In the genomic region with DNA sequence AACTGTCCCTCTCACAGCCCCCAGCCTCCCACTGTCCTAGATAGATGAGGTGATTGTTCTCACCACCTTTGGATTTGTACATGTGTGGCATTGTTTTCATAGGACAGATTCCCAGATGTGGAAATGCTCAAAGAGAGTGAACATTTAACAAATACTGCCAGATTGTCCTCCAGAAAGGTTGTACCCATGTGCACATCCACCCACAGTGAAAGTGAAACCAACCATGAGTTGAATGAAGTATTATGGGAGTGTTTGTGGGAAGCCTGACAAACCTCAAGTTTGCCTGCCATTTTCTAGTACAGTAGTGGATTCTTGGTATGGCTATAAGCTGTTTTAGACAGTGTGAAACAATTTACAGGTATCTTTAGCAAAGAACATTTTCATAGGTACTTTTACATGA, we compare ENCODE assay signal across 12 cellular contexts. TPM values are rescaled to one million over a fixed set of nuclear protein-coding genes. Genes with fewer than 3 reads are reported as not detected.
DNase-seq lines count a peak whose midpoint lies in the region; ATAC-seq and TF ChIP-seq lines count a peak whose summit lies in the region.
"Had no signal": no experiment of that assay in that cellular context is flagged by ENCODE, and none has a peak within 500 bp of the region (broad histone marks: within the 10 kb centered on the region; RNA-seq: fewer than 3 reads in every experiment).

No MANE protein-coding gene starts in this region.

- intact Hi-C loops in OCI-LY7 (cut with micrococcal nuclease; ENCODE audit: unreplicated experiment) (no loop called here), posterior vena cava (cut with DNase I) (no loop called here)

- H3K9me3 ChIP-seq in OCI-LY7 (ENCODE audit: low read length): no peaks in the 10 kb centered on the region
- H3K9me3 ChIP-seq: adrenal gland had no signal

- H3K4me3 ChIP-seq in OCI-LY7 (ENCODE audit: low read depth, low read length, poor library complexity, severe bottlenecking): no peak overlapping the region
- no peak overlapping the region for H3K4me3 ChIP-seq in fibroblast of the aortic adventitia (ENCODE audit: low read depth, low read length)

- H2AFZ ChIP-seq in OCI-LY7 (ENCODE audit: low read length): peak overlapping the region; percentile 34; the same call in 1 of the 2 replicates

- peaks cover 4% of the 10 kb centered on the region for H3K36me3 Mint-ChIP-seq in nephron progenitor cell (ENCODE audit: low read depth)
- H3K36me3 Mint-ChIP-seq: type B pancreatic cell had no signal

- in situ Hi-C loops in ACHN (cut with HindIII; ENCODE audit: low pct_ligation_motif_present, low pct_unique_long_range_greater_than_20kb, low sequenced_read_pairs): no loop called here

- H3K4me1 Mint-ChIP-seq in nephron progenitor cell: peaks cover 7% of the 10 kb centered on the region

- DNase-seq in ACHN (peak; percentile 13), OCI-LY7 (ENCODE audit: low spot score) (no peak), fibroblast of the aortic adventitia (ENCODE audit: low read depth) (peak; percentile 37), NCI-H82 treated with DMSO at 0.1 percent for 48 hours (lab: John Stamatoyannopoulos, UW; ENCODE audit: unreplicated experiment) (no peak), posterior vena cava (ENCODE audit: low spot score) (no peak), nephron progenitor cell (no peak), GM03348 (ENCODE audit: low spot score) (no peak)
- DNase-seq: naive B cell, NCI-H1436 treated with DMSO at 0.1 percent for 48 hours had no signal

- 0 out of 2 replicates have a peak, but pooled peaks cover 4% of the 10 kb centered on the region for H3K9me2 ChIP-seq in OCI-LY7 (ENCODE audit: insufficient read depth, low read length)

- BruUV-seq in OCI-LY7 (replicated peaks; lab: Mats Ljungman, UMichigan): no TSS peak

- no peaks in the 10 kb centered on the region for H3K36me3 ChIP-seq in OCI-LY7 (ENCODE audit: insufficient read depth, low read length)
- H3K36me3 ChIP-seq: adrenal gland had no signal

- no peak overlapping the region for H3K27ac Mint-ChIP-seq in nephron progenitor cell
- H3K27ac Mint-ChIP-seq: naive B cell, type B pancreatic cell had no signal

- H3K4me1 ChIP-seq in OCI-LY7 (ENCODE audit: insufficient read depth, low read length, poor library complexity, severe bottlenecking): no peaks in the 10 kb centered on the region

- peak; percentile 76 for ATAC-seq in GM21423 (IDR thresholded peaks at IDR 0.05; ENCODE audit: unreplicated experiment)

- CTCF ChIA-PET in OCI-LY7 (lab: Charles Lee; ENCODE audit: unreplicated experiment): no interaction called here

- POLR2A ChIA-PET in OCI-LY7 (lab: Charles Lee): no interaction called here

- no peaks in the 10 kb centered on the region for H3K27me3 Mint-ChIP-seq in nephron progenitor cell (ENCODE audit: low read depth, poor library complexity)
- H3K27me3 Mint-ChIP-seq: type B pancreatic cell had no signal

- peak overlapping the region; percentile 24; the same call in 1 of the 2 replicates for H3K4me2 ChIP-seq in OCI-LY7 (ENCODE audit: low read length)

- H3K4me3 Mint-ChIP-seq in nephron progenitor cell: no peak overlapping the region
- H3K4me3 Mint-ChIP-seq: naive B cell, type B pancreatic cell had no signal

- no peak overlapping the region for H3K27ac ChIP-seq in OCI-LY7 (ENCODE audit: low read depth, low read length, poor library complexity, severe bottlenecking)
- H3K27ac ChIP-seq: adrenal gland had no signal

- no peaks in the 10 kb centered on the region for H3K79me2 ChIP-seq in OCI-LY7 (ENCODE audit: insufficient read depth, low read depth, low read length)

- TF ChIP-seq CTCF in OCI-LY7 (conservative IDR thresholded peaks at IDR 0.05; ENCODE audit: low read length): no peak
- no peak for TF ChIP-seq CTCF in fibroblast of the aortic adventitia (IDR thresholded peaks at IDR 0.05; ENCODE audit: insufficient read depth, low read length)
- TF ChIP-seq CTCF in nephron progenitor cell (IDR thresholded peaks at IDR 0.05): no peak

- no peaks in the 10 kb centered on the region for H4K20me1 ChIP-seq in OCI-LY7 (ENCODE audit: insufficient read depth, low read length)

- peaks cover 3% of the 10 kb centered on the region for H3K9me3 Mint-ChIP-seq in nephron progenitor cell
- H3K9me3 Mint-ChIP-seq: type B pancreatic cell had no signal

RNA-seq across cellular contexts. Expression of gene ANKRD6, which starts 42.7 kb away (rescaled TPM):
- total RNA-seq in OCI-LY7 (2014; rRNA removed; shearing (Covaris generic)): 2.2 and 2.4 TPM in 2 replicates
- 4.8 and 7.0 TPM in 2 replicates for total RNA-seq in OCI-LY7 (2022)
- 14.6 and 18.1 TPM in 2 replicates for total RNA-seq in fibroblast of the aortic adventitia (ENCODE audit: low replicate concordance)
- 10 to 100 TPM; 14.6 to 16.0 TPM for total RNA-seq in posterior vena cava

Comparison
In these comparisons a context has a peak if more than half of its experiments do, and no peak if none do; other contexts are left out.
1. DNase-seq: peak in ACHN (single experiment) and fibroblast of the aortic adventitia (single experiment); none in OCI-LY7 (single experiment), NCI-H82 treated with DMSO at 0.1 percent for 48 hours (single experiment), posterior vena cava (single experiment), nephron progenitor cell (single experiment) and GM03348 (single experiment).